Comparison of ENCODE assay signal across 9 cellular contexts in genomic region chr2:237689569-237690131, GRCh38.
DNase-seq lines count a peak whose midpoint lies in the region; ATAC-seq and TF ChIP-seq lines count a peak whose summit lies in the region.
"Had no signal": no experiment of that assay in that cellular context is flagged by ENCODE, and none has a peak within 500 bp of the region (broad histone marks: within the 10 kb centered on the region; RNA-seq: fewer than 3 reads in every experiment).

No MANE protein-coding gene starts in this region.

- H3K27ac ChIP-seq in mesenchymal stem cell (ENCODE audit: low read length, poor library complexity, severe bottlenecking) = no peak overlapping the region
- peak overlapping the region; percentile 94 to 99 for H3K27ac ChIP-seq in uterus

- no peak overlapping the region for H3K4me2 ChIP-seq in mesenchymal stem cell (ENCODE audit: low read length, poor library complexity, severe bottlenecking)

- H3K4me1 ChIP-seq in mesenchymal stem cell (ENCODE audit: control insufficient read depth, insufficient read depth, low read depth, low read length) (peaks cover 37% of the 10 kb centered on the region), uterus (peaks cover 17 to 25% of the 10 kb centered on the region in 2 donors)

- H4K8ac ChIP-seq in mesenchymal stem cell (ENCODE audit: low read length) = peak overlapping the region; percentile 47

- peak overlapping the region; percentile 45 to 75 for H3K18ac ChIP-seq in mesenchymal stem cell (ENCODE audit: low read depth in 1 of 2, low read length in 2 of 2)

- peaks cover 21% of the 10 kb centered on the region for H3K79me1 ChIP-seq in mesenchymal stem cell (replicated peaks; ENCODE audit: low read length, poor library complexity, severe bottlenecking)

- peaks cover 9 to 11% of the 10 kb centered on the region in 2 experiments for H3K36me3 ChIP-seq in mesenchymal stem cell (ENCODE audit: control insufficient read depth in 1 of 2, insufficient read depth in 2 of 2, low read depth in 1 of 2, low read length in 2 of 2)
- H3K36me3 ChIP-seq in uterus = no peaks in the 10 kb centered on the region

- peak overlapping the region in 1 of 2 experiments; percentile 30 for H3K4ac ChIP-seq in mesenchymal stem cell (ENCODE audit: low read depth in 1 of 2, low read length in 2 of 2)

- peak overlapping the region; percentile 87 for H4K91ac ChIP-seq in mesenchymal stem cell (ENCODE audit: low read length)

- H3K27me3 Mint-ChIP-seq in activated naive CD4-positive, alpha-beta T cell treated with anti-CD3 and anti-CD28 coated beads, Interleukin-2, amount 50 U/mL, for 24 hours = no peaks in the 10 kb centered on the region
- H3K27me3 Mint-ChIP-seq in brain = no peaks in the 10 kb centered on the region

- TF ChIP-seq CTCF in brain (conservative IDR thresholded peaks at IDR 0.05) = no peak
- no peak for TF ChIP-seq CTCF in uterus (IDR thresholded peaks at IDR 0.05)

- H3K36me3 Mint-ChIP-seq in activated naive CD4-positive, alpha-beta T cell treated with anti-CD3 and anti-CD28 coated beads, Interleukin-2, amount 50 U/mL, for 24 hours = peaks cover 4% of the 10 kb centered on the region
- peaks cover 22% of the 10 kb centered on the region for H3K36me3 Mint-ChIP-seq in brain

- H3K23ac ChIP-seq in mesenchymal stem cell (ENCODE audit: low read length in 2 of 2) = peak overlapping the region; percentile 20 to 86

- H3K14ac ChIP-seq in mesenchymal stem cell (ENCODE audit: low read length in 2 of 2) = peak overlapping the region in 1 of 2 experiments; percentile 26

- no peak for ATAC-seq in GM18519 (IDR thresholded peaks at IDR 0.05; ENCODE audit: low FRiP score, unreplicated experiment)

- no peaks in the 10 kb centered on the region for H3K9me3 Mint-ChIP-seq in activated naive CD4-positive, alpha-beta T cell treated with anti-CD3 and anti-CD28 coated beads, Interleukin-2, amount 50 U/mL, for 24 hours
- no peaks in the 10 kb centered on the region for H3K9me3 Mint-ChIP-seq in brain

- intact Hi-C loops in uterus (cut with DNase I; ENCODE audit: low total_unique reads) = no loop called here

- H2BK12ac ChIP-seq in mesenchymal stem cell (ENCODE audit: low read length in 2 of 2) = peak overlapping the region; percentile 75 to 83

- H3K4me1 Mint-ChIP-seq in activated naive CD4-positive, alpha-beta T cell treated with anti-CD3 and anti-CD28 coated beads, Interleukin-2, amount 50 U/mL, for 24 hours = peaks cover 67% of the 10 kb centered on the region
- H3K4me1 Mint-ChIP-seq in brain = peaks cover 59% of the 10 kb centered on the region

- no peaks in the 10 kb centered on the region for H3K27me3 ChIP-seq in mesenchymal stem cell (ENCODE audit: control insufficient read depth in 1 of 2, insufficient read depth in 1 of 2, low read length in 2 of 2)
- H3K27me3 ChIP-seq in uterus = no peaks in the 10 kb centered on the region

- WGBS in mesenchymal stem cell = 96% methylated on average over 5 of the region's 5 CpGs

- TF ChIP-seq POLR2A in uterus (IDR thresholded peaks at IDR 0.05) = no peak

- H3K9me3 ChIP-seq in mesenchymal stem cell (ENCODE audit: control insufficient read depth, low read length) (no peaks in the 10 kb centered on the region), uterus (no peaks in the 10 kb centered on the region)

- H2AK5ac ChIP-seq in mesenchymal stem cell (ENCODE audit: low read length, severe bottlenecking) = peak overlapping the region; percentile 55

- peak overlapping the region; percentile 94 for H3K9ac ChIP-seq in mesenchymal stem cell (ENCODE audit: low read length)

- H3K27ac Mint-ChIP-seq in activated naive CD4-positive, alpha-beta T cell treated with anti-CD3 and anti-CD28 coated beads, Interleukin-2, amount 50 U/mL, for 24 hours = no peak overlapping the region
- peak overlapping the region in 3 of 5 experiments; percentile 20 to 90 (median 83) for H3K27ac Mint-ChIP-seq in brain

- H3K4me3 ChIP-seq in mesenchymal stem cell (ENCODE audit: insufficient read depth in 1 of 2, low read depth in 1 of 2, low read length in 2 of 2) (no peak overlapping the region), uterus (no peak overlapping the region)

- no peak overlapping the region for H2AFZ ChIP-seq in mesenchymal stem cell (ENCODE audit: low read depth, low read length)

- H2BK15ac ChIP-seq in mesenchymal stem cell (ENCODE audit: low read depth, poor library complexity, severe bottlenecking) = peak overlapping the region; percentile 74

- DNase-seq in activated naive CD4-positive, alpha-beta T cell (lab: John Stamatoyannopoulos, UW) = no peak
- no peak for DNase-seq in mesenchymal stem cell
- peak in 1 of 2 donors; percentile 43 for DNase-seq in uterus
- no peak for DNase-seq in HT-29 (ENCODE audit: low spot score)
- DNase-seq in AG08396 (ENCODE audit: low spot score) = no peak
- DNase-seq: NCI-H2081 had no signal

- no peak overlapping the region for H2BK120ac ChIP-seq in mesenchymal stem cell (ENCODE audit: low read depth, low read length)

- H2BK5ac ChIP-seq in mesenchymal stem cell (ENCODE audit: low read depth, low read length, poor library complexity, severe bottlenecking) = no peak overlapping the region

- peak overlapping the region; percentile 81 for H3K4me3 Mint-ChIP-seq in activated naive CD4-positive, alpha-beta T cell treated with anti-CD3 and anti-CD28 coated beads, Interleukin-2, amount 50 U/mL, for 24 hours
- peak overlapping the region; percentile 79 to 84 (median 80) for H3K4me3 Mint-ChIP-seq in brain
